Comparison of ENCODE assay signal across 19 cellular contexts in the genomic region with DNA sequence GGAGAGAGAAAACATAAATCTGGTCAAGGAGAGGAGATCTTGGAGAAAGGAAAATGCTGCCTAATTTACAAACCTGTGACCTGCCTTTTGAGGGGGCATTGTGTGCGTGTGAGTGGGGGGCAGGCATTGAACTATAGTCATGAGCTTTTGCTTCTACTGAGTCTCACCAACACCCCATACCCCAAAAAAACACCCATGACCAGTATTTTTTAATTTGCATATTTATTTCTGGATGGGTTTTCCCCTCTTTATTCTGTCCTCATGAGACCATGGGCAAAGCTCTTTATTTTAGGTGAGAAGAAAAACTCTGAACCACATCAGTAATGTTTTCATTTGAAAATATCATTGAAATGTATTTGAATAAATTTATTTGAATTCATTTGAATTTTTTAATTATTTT. TPM values are rescaled to one million over a fixed set of nuclear protein-coding genes. Genes with fewer than 3 reads are reported as not detected.
"Had no signal": no experiment of that assay in that cellular context is flagged by ENCODE, and none has a peak within 500 bp of the region (broad histone marks: within the 10 kb centered on the region; RNA-seq: fewer than 3 reads in every experiment).

No MANE protein-coding gene starts in this region.

- ATAC-seq: heart left ventricle; left lobe of liver; stimulated activated naive CD8-positive, alpha-beta T cell treated with anti-CD3 and anti-CD28 coated beads, Interleukin-15, Interleukin-2, amounts not matched to agents 100 U/mL and 50 U/mL, for 24 hours had no signal

- H3K27ac ChIP-seq: cardiac muscle cell, heart left ventricle, sigmoid colon, testis had no signal

- H3K36me3 ChIP-seq: cardiac muscle cell, sigmoid colon had no signal

- H3K4me1 ChIP-seq: heart left ventricle, sigmoid colon, testis had no signal

- DNase-seq: activated CD4-positive, alpha-beta T cell treated with anti-CD3 and anti-CD28 coated beads, Interleukin-2, amount 10 ng/mL, durations not matched to agents 7 days and 5 days; activated CD4-positive, CD25-positive, alpha-beta regulatory T cell; activated CD8-positive, alpha-beta memory T cell treated with anti-CD3 and anti-CD28 coated beads for 24 hours; activated naive CD4-positive, alpha-beta T cell treated with anti-CD3 and anti-CD28 coated beads for 36 hours; heart left ventricle; mammary epithelial cell; nephron progenitor cell; sigmoid colon; stimulated activated CD4-positive, alpha-beta T cell treated with anti-CD3 and anti-CD28 coated beads, Interleukin-12 subunit alpha, Interleukin-12 subunit beta, amount 100 ng/mL, for 4 hours; stimulated activated naive CD8-positive, alpha-beta T cell treated with anti-CD3 and anti-CD28 coated beads, Interleukin-15, Interleukin-2, amounts not matched to agents 100 U/mL and 50 U/mL, for 24 hours; testis had no signal

- H3K4me1 Mint-ChIP-seq: activated CD4-positive, alpha-beta T cell treated with anti-CD3 and anti-CD28 coated beads, Interleukin-2, amount 10 ng/mL, durations not matched to agents 7 days and 5 days had no signal

- H3K9me3 Mint-ChIP-seq: activated CD4-positive, alpha-beta T cell treated with anti-CD3 and anti-CD28 coated beads, Interleukin-2, amount 10 ng/mL, durations not matched to agents 7 days and 5 days; activated naive CD4-positive, alpha-beta T cell treated with anti-CD3 and anti-CD28 coated beads for 36 hours had no signal

- H3K4me3 ChIP-seq: cardiac muscle cell, heart left ventricle, sigmoid colon, testis had no signal

- H3K27ac Mint-ChIP-seq: activated naive CD4-positive, alpha-beta T cell treated with anti-CD3 and anti-CD28 coated beads for 36 hours had no signal

- H3K9me3 ChIP-seq: heart left ventricle, sigmoid colon, testis had no signal

- H3K4me3 Mint-ChIP-seq: activated CD4-positive, alpha-beta T cell treated with anti-CD3 and anti-CD28 coated beads, Interleukin-2, amount 10 ng/mL, durations not matched to agents 7 days and 5 days; activated naive CD4-positive, alpha-beta T cell treated with anti-CD3 and anti-CD28 coated beads for 36 hours; nephron progenitor cell had no signal

- FAIRE-seq: endothelial cell of umbilical vein, frontal cortex, urothelium cell line had no signal

RNA-seq across cellular contexts. Expression of a gene that starts 20.6 kb away (rescaled TPM):
- total RNA-seq: endothelial cell of umbilical vein, frontal cortex, mammary epithelial cell, osteocyte, pulmonary artery endothelial cell had no signal
- polyA plus RNA-seq: cardiac muscle cell, endothelial cell of umbilical vein, fibroblast of lung, mammary epithelial cell had no signal

RNA-seq across cellular contexts. Expression of a gene that starts 58.9 kb away (rescaled TPM):
- total RNA-seq: activated CD4-positive, alpha-beta T cell treated with anti-CD3 and anti-CD28 coated beads, Interleukin-2, amount 10 ng/mL, durations not matched to agents 7 days and 5 days; cardiac muscle cell; endothelial cell of umbilical vein; mammary epithelial cell had no signal
- polyA plus RNA-seq: fibroblast of lung, mammary epithelial cell had no signal
